ENCODE assay signal across 19 cellular contexts in genomic region chr9:95338243-95338642, GRCh38.
"Had no signal": no experiment of that assay in that cellular context is flagged by ENCODE, and none has a peak within 500 bp of the region (broad histone marks: within the 10 kb centered on the region; RNA-seq: fewer than 3 reads in every experiment).

No MANE protein-coding gene starts in this region.

- H3K27ac ChIP-seq: coronary artery, dorsolateral prefrontal cortex, esophagus squamous epithelium, gastrocnemius medialis, heart right ventricle, left lung, lower lobe of right lung had no signal

- H3K9me3 ChIP-seq: gastrocnemius medialis, lower lobe of right lung had no signal

- H3K4me1 ChIP-seq: esophagus squamous epithelium, gastrocnemius medialis, left lung, lower lobe of right lung had no signal

- H3K36me3 ChIP-seq: esophagus squamous epithelium, gastrocnemius medialis, heart right ventricle, left lung, lower lobe of right lung had no signal

- DNase-seq: dermis blood vessel endothelial cell; dorsolateral prefrontal cortex; effector CD4-positive, alpha-beta T cell; effector memory CD4-positive, alpha-beta T cell; esophagus squamous epithelium; foreskin fibroblast; foreskin melanocyte; gastrocnemius medialis; glutamatergic neuron; head of caudate nucleus; heart right ventricle; hippocampal formation; left cardiac atrium; left lung; left ventricle myocardium superior; lower lobe of right lung; mesendoderm; midbrain had no signal

- ATAC-seq: gastrocnemius medialis, heart right ventricle, left cardiac atrium, left lung, left ventricle myocardium superior, lower lobe of right lung had no signal

- H3K27me3 ChIP-seq: esophagus squamous epithelium, gastrocnemius medialis, left lung had no signal

- H3K4me3 ChIP-seq: coronary artery, dorsolateral prefrontal cortex, esophagus squamous epithelium, gastrocnemius medialis, heart right ventricle, left lung, lower lobe of right lung had no signal
